Comparison of ENCODE assay signal across 7 cellular contexts in genomic region chr10:9682812-9683211, GRCh38.
"Had no signal": no experiment of that assay in that cellular context is flagged by ENCODE, and none has a peak within 500 bp of the region (broad histone marks: within the 10 kb centered on the region; RNA-seq: fewer than 3 reads in every experiment).

No MANE protein-coding gene starts in this region.

- H3K4me2 ChIP-seq: GM23338 had no signal

- H3K4me3 ChIP-seq: GM23338, HAP-1 had no signal

- H3K36me3 ChIP-seq: HAP-1 had no signal

- H2AFZ ChIP-seq: GM23338 had no signal

- DNase-seq: H7, HFFc6, KBM-7 had no signal

- H3K4me1 ChIP-seq: HAP-1 had no signal

- H3K9me3 ChIP-seq: HAP-1 had no signal

- H3K27ac ChIP-seq: HL-60 had no signal

- ATAC-seq: GM23338, HCT116 had no signal
